Comparison of ENCODE assay signal across 16 cellular contexts in genomic region chr10:3195286-3195685, GRCh38. TPM values are rescaled to one million over a fixed set of nuclear protein-coding genes. Genes with fewer than 3 reads are reported as not detected.
DNase-seq lines count a peak whose midpoint lies in the region; ATAC-seq, FAIRE-seq and TF ChIP-seq lines count a peak whose summit lies in the region.
"Had no signal": no experiment of that assay in that cellular context is flagged by ENCODE, and none has a peak within 500 bp of the region (broad histone marks: within the 10 kb centered on the region; RNA-seq: fewer than 3 reads in every experiment).

No MANE protein-coding gene starts in this region.

- no peak overlapping the region for H2AFZ ChIP-seq in K562 (ENCODE audit: low read depth, low read length)

- no peak for ATAC-seq in K562
- ATAC-seq: CD8-positive, alpha-beta T cell; GM12878 had no signal

- peaks cover 34 to 66% of the 10 kb centered on the region in 2 experiments for H3K27me3 ChIP-seq in K562 (ENCODE audit: control insufficient read depth in 2 of 2, insufficient read depth in 2 of 2, low read length in 2 of 2)

- no peaks in the 10 kb centered on the region for H3K9me1 ChIP-seq in K562 (ENCODE audit: control insufficient read depth, insufficient read depth, low read length)

- no peak for FAIRE-seq in K562 (lab: Jason Lieb, UNC)
- no peak for FAIRE-seq in HTR-8/SVneo (lab: Jason Lieb, UNC)
- FAIRE-seq: GM12878, H1 had no signal

- H3K9ac ChIP-seq in K562 (ENCODE audit: insufficient read depth in 1 of 2, low read depth in 2 of 2, low read length in 2 of 2) = no peak overlapping the region
- H3K9ac ChIP-seq: BLaER1 treated with 17β-estradiol and CSF1 and Interleukin-3, amounts not matched to agents 10 nM and 100 nM had no signal

- peaks cover 0 to 8% of the 10 kb centered on the region in 2 experiments; a peak in 2 of 5 replicates for H3K4me1 ChIP-seq in K562 (replicated peaks in 1 of 2; ENCODE audit: control insufficient read depth in 2 of 2, insufficient read depth in 2 of 2, low read length in 2 of 2)

- CTCF ChIA-PET in K562 (lab: Yijun Ruan, JAX; ENCODE audit: low intra/inter-chr PET ratio) = interaction anchor here (0.7 kb wide), 1 partner anchor 1620 kb away, joined by 3 read pairs; no protein-coding TSS in a partner anchor

- H3K79me2 ChIP-seq in K562 (ENCODE audit: control insufficient read depth, insufficient read depth, low read length) = no peaks in the 10 kb centered on the region

- no peak for TF ChIP-seq RAD21 in K562 (CRISPR knock-in tag; conservative IDR thresholded peaks at IDR 0.05 in 1 of 2, IDR thresholded peaks at IDR 0.05 in 1 of 2)

- 1% methylated on average over 11 of the region's 11 CpGs for WGBS in K562 (ENCODE audit: insufficient coverage, low coverage, missing lambda C conversion rate)

- H3K4me3 ChIP-seq in K562 = no peak overlapping the region
- H3K4me3 ChIP-seq: BLaER1 treated with 17β-estradiol and CSF1 and Interleukin-3, amounts not matched to agents 10 nM and 100 nM; GM12878 had no signal

- intact Hi-C loops in K562 (cut with micrococcal nuclease) = loop anchor here (5.0 kb wide), 3 partner anchors 42 to 1572 kb away; no protein-coding TSS in a partner anchor

- no peak for TF ChIP-seq EP300 in K562 (IDR thresholded peaks at IDR 0.05; ENCODE audit: low read length)

- no peak overlapping the region for H3K27ac ChIP-seq in K562 (ENCODE audit: extremely low read depth, low read depth, low read length)
- H3K27ac ChIP-seq: BLaER1 treated with 17β-estradiol and CSF1 and Interleukin-3, amounts not matched to agents 10 nM and 100 nM had no signal

- no peaks in the 10 kb centered on the region for H3K36me3 ChIP-seq in K562 (ENCODE audit: control insufficient read depth, insufficient read depth, low read length)
- H3K36me3 ChIP-seq: BLaER1 treated with 17β-estradiol and CSF1 and Interleukin-3, amounts not matched to agents 10 nM and 100 nM had no signal

- in situ Hi-C loops in K562 (cut with MboI) = no loop called here

- H3K9me3 ChIP-seq in K562 (replicated peaks; ENCODE audit: control insufficient read depth, insufficient read depth, low read depth, low read length) = no peaks in the 10 kb centered on the region
- H3K9me3 ChIP-seq: BLaER1 treated with 17β-estradiol and CSF1 and Interleukin-3, amounts not matched to agents 10 nM and 100 nM had no signal

- POLR2A ChIA-PET in K562 (lab: Yijun Ruan, JAX) = interaction anchor here (0.5 to 1.2 kb wide), 4 partner anchors 13 to 1487 kb away, joined by 3 read pairs; no protein-coding TSS in a partner anchor

- 0 out of 2 replicates have a peak, but pooled peaks cover 8% of the 10 kb centered on the region for H4K20me1 ChIP-seq in K562 (replicated peaks; ENCODE audit: control insufficient read depth, insufficient read depth, low read length)
- H4K20me1 ChIP-seq: BLaER1 treated with 17β-estradiol and CSF1 and Interleukin-3, amounts not matched to agents 10 nM and 100 nM had no signal

- DNase-seq in activated CD8-positive, alpha-beta memory T cell treated with anti-CD3 and anti-CD28 coated beads for 24 hours = peak; percentile 57
- no peak for DNase-seq in activated CD8-positive, alpha-beta memory T cell treated with anti-CD3 and anti-CD28 coated beads, Interleukin-2, amount 50 U/mL, for 4 hours
- no peak for DNase-seq in K562 (ENCODE audit: extremely low read depth in 1 of 4, low spot score in 3 of 4)
- DNase-seq in myocyte (ENCODE audit: low read depth) = peak; percentile 4
- DNase-seq in SHP77 treated with DMSO at 0.1 percent for 48 hours (lab: John Stamatoyannopoulos, UW) = no peak
- DNase-seq in SKM-1 treated with dmso at 0.1 percent for 144 hours (lab: John Stamatoyannopoulos, UW; ENCODE audit: unreplicated experiment) = no peak
- no peak for DNase-seq in HTR-8/SVneo (ENCODE audit: insufficient read length, low spot score)
- DNase-seq: Calu3; CD8-positive, alpha-beta T cell; DMS53; DND-41; EL; H9 had no signal

- no TSS peak for BruUV-seq in K562 (replicated peaks; lab: Mats Ljungman, UMichigan)

- TF ChIP-seq CTCF in K562 (IDR thresholded peaks at IDR 0.05 in 2 of 3, conservative IDR thresholded peaks at IDR 0.05 in 1 of 3; ENCODE audit: insufficient read depth in 2 of 3, low read depth in 1 of 3, low read length in 3 of 3) = no peak

- H3K4me2 ChIP-seq in K562 (ENCODE audit: insufficient read depth, low read length) = no peak overlapping the region
- H3K4me2 ChIP-seq: BLaER1 treated with 17β-estradiol and CSF1 and Interleukin-3, amounts not matched to agents 10 nM and 100 nM had no signal

- TF ChIP-seq POLR2A in K562 (conservative IDR thresholded peaks at IDR 0.05) = no peak

TF ChIP-seq in K562, 482 proteins besides CTCF, POLR2A, EP300 and RAD21:
- no peak for TF ChIP-seq CTBP1 (IDR thresholded peaks at IDR 0.05; ENCODE audit: borderline replicate concordance)
- TF ChIP-seq RB1 (IDR thresholded peaks at IDR 0.05; ENCODE audit: low read depth) = no peak
- 0 out of 2 replicates have a peak, but pooled peaks have one; percentile 11 for TF ChIP-seq NFIC (IDR thresholded peaks at IDR 0.05)

RNA-seq across cellular contexts. Expression of gene PITRM1, which starts 22.7 kb away (rescaled TPM):
- 163 and 183 TPM in 2 replicates for total RNA-seq in K562 (2011; cell fraction: chromatin; rRNA removed; ENCODE audit: low replicate concordance)
- 87.5 and 88.7 TPM in 2 replicates for total RNA-seq in K562 (2011; cell fraction: nucleolus; rRNA removed)
- total RNA-seq in K562 (2011; cell fraction: nucleoplasm; rRNA removed) = 91.3 and 119 TPM in 2 replicates
- 44.0 and 48.8 TPM in 2 replicates for total RNA-seq in K562 (2014; rRNA removed)
- total RNA-seq in K562 (2014; rRNA removed; fragmentation: Illumina TruSeq; extraction: Trizol) = 37.2 and 39.7 TPM in 2 replicates
- 43.6 and 47.2 TPM in 2 replicates for total RNA-seq in K562 (2015; rRNA removed; fragmentation: Illumina TruSeq; extraction: Trizol)
- total RNA-seq in K562 (2021) = 63.4 and 70.4 TPM in 2 replicates
- 36.9 and 47.9 TPM in 2 replicates for polyA plus RNA-seq in K562 (2011; rRNA removed)
- polyA plus RNA-seq in K562 (2011; cell fraction: cytosol; rRNA removed) = 40.0 and 41.1 TPM in 2 replicates
- polyA plus RNA-seq in K562 (2011; cell fraction: nucleus; rRNA removed) = 186 and 189 TPM in 2 replicates
- 49.8 and 55.3 TPM in 2 replicates for polyA plus RNA-seq in K562 (2012)
- polyA plus RNA-seq in K562 (2014; fragmentation: Illumina TruSeq; extraction: Trizol) = 60.4 and 69.6 TPM in 2 replicates
- polyA plus RNA-seq in K562 (2014; fragmentation: Nextera tagmentation; extraction: Ambion mirVana) = 10 to 100 TPM; 21.1 to 29.2 TPM
- polyA plus RNA-seq in K562 (2014; rRNA removed) = 34.2 and 35.0 TPM in 2 replicates
- polyA minus RNA-seq in K562 (2011; rRNA and poly(A)+ RNA removed) = 41.6 and 42.9 TPM in 2 replicates
- polyA minus RNA-seq in K562 (2011; cell fraction: cytosol; rRNA and poly(A)+ RNA removed) = 38.5 and 39.2 TPM in 2 replicates
- polyA minus RNA-seq in K562 (2011; cell fraction: nucleus; rRNA and poly(A)+ RNA removed) = 48.2 and 73.2 TPM in 2 replicates
- 96.1 and 115 TPM in 2 replicates for total RNA-seq in myocyte
- polyA plus RNA-seq in myocyte (2012) = 70.9 TPM

Comparison
In these comparisons a context has a peak if more than half of its experiments do, and no peak if none do; other contexts are left out.
1. DNase-seq: peak in activated CD8-positive, alpha-beta memory T cell treated with anti-CD3 and anti-CD28 coated beads for 24 hours (single experiment) and myocyte (single experiment); none in activated CD8-positive, alpha-beta memory T cell treated with anti-CD3 and anti-CD28 coated beads, Interleukin-2, amount 50 U/mL, for 4 hours (single experiment), K562 (0 of 4), SHP77 treated with DMSO at 0.1 percent for 48 hours (single experiment), SKM-1 treated with dmso at 0.1 percent for 144 hours (single experiment) and HTR-8/SVneo (single experiment).